ENCODE assay signal across 1 cellular context in genomic region chr12:114687269-114687605, GRCh38.
TF ChIP-seq lines count a peak whose summit lies in the region.

No MANE protein-coding gene starts in this region.

TF ChIP-seq in endothelial cell of umbilical vein, 7 proteins besides CTCF, POLR2A, EP300 and RAD21:
- peak; percentile 2 for TF ChIP-seq EZH2 (IDR thresholded peaks at IDR 0.05; ENCODE audit: borderline replicate concordance, low read depth, low read length, severe bottlenecking)
- TF ChIP-seq GATA2 (IDR thresholded peaks at IDR 0.05; ENCODE audit: insufficient read depth, insufficient read length, low read depth, low read length): no peak
- no peak for TF ChIP-seq POLR2AphosphoS5 (IDR thresholded peaks at IDR 0.05; ENCODE audit: insufficient read depth, low read depth, low read length)
